In genomic region chr14:61671086-61671485, GRCh38 we compare ENCODE assay signal across 8 cellular contexts. TPM values are rescaled to one million over a fixed set of nuclear protein-coding genes. Genes with fewer than 3 reads are reported as not detected.
DNase-seq lines count a peak whose midpoint lies in the region; ATAC-seq and TF ChIP-seq lines count a peak whose summit lies in the region.

No MANE protein-coding gene starts in this region.

- H3K36me3 Mint-ChIP-seq in naive B cell, result no peaks in the 10 kb centered on the region

- peak overlapping the region; percentile 68; the same call in 1 of the 2 replicates for H2AFZ ChIP-seq in OCI-LY1 (ENCODE audit: low read length)

- peak overlapping the region in 1 of 6 donors; percentile 86 for H3K27ac Mint-ChIP-seq in naive B cell

- H3K4me1 ChIP-seq in OCI-LY1 (ENCODE audit: insufficient read depth, low read length, severe bottlenecking) (peaks cover 21% of the 10 kb centered on the region), BE2C (no peaks in the 10 kb centered on the region)

- H3K9ac ChIP-seq in OCI-LY1 (ENCODE audit: low read length), result peak overlapping the region; percentile 14; the same call in 1 of the 2 replicates

- H3F3A ChIP-seq in OCI-LY1 (ENCODE audit: insufficient read depth, low read length), result no peaks in the 10 kb centered on the region

- ATAC-seq in GM18858 (IDR thresholded peaks at IDR 0.05; ENCODE audit: unreplicated experiment) (peak; percentile 94), HG02610 (IDR thresholded peaks at IDR 0.05; ENCODE audit: unreplicated experiment) (peak; percentile 89), naive B cell (ENCODE audit: low read depth in 2 of 2) (peak; percentile 95)

- no peaks in the 10 kb centered on the region for H3K9me2 ChIP-seq in OCI-LY1 (ENCODE audit: low read depth, low read length)

- no peaks in the 10 kb centered on the region for H3K27me3 ChIP-seq in OCI-LY1 (ENCODE audit: insufficient read depth, low read length)
- no peaks in the 10 kb centered on the region for H3K27me3 ChIP-seq in BE2C

- peak overlapping the region in 3 of 8 donors; percentile 50 to 82 (median 62) for H3K4me3 Mint-ChIP-seq in naive B cell

- H3K4me1 Mint-ChIP-seq in naive B cell, result peaks cover 5 to 19% (median 5%) of the 10 kb centered on the region in 3 donors

- no peaks in the 10 kb centered on the region for H3K9me3 Mint-ChIP-seq in naive B cell

- no peaks in the 10 kb centered on the region for H3K27me3 Mint-ChIP-seq in naive B cell

- no peaks in the 10 kb centered on the region for H4K20me1 ChIP-seq in OCI-LY1 (ENCODE audit: insufficient read depth, low read length)

- H3K4me3 ChIP-seq in OCI-LY1 (ENCODE audit: low read depth, low read length, poor library complexity, severe bottlenecking), result no peak overlapping the region
- H3K4me3 ChIP-seq in BE2C (ENCODE audit: low read depth, low read length), result no peak overlapping the region

- TF ChIP-seq CTCF in OCI-LY1 (IDR thresholded peaks at IDR 0.05; ENCODE audit: low read length) (no peak), BE2C (IDR thresholded peaks at IDR 0.05; ENCODE audit: low read depth, low read length) (no peak)

- peak overlapping the region; percentile 82 for H3K27ac ChIP-seq in OCI-LY1 (ENCODE audit: low read depth, low read length, poor library complexity, severe bottlenecking)

- no peaks in the 10 kb centered on the region for H3K9me3 ChIP-seq in OCI-LY1 (ENCODE audit: low read length)
- H3K9me3 ChIP-seq in BE2C, result no peaks in the 10 kb centered on the region

- H3K79me2 ChIP-seq in OCI-LY1 (ENCODE audit: insufficient read depth, low read length), result no peaks in the 10 kb centered on the region

- peak; percentile 60 for DNase-seq in naive B cell
- no peak for DNase-seq in cerebellar cortex (ENCODE audit: low spot score)
- no peak for DNase-seq in AG20443 (ENCODE audit: low spot score)
- DNase-seq in DMS114 treated with DMSO at 0.1 percent for 48 hours (lab: John Stamatoyannopoulos, UW; ENCODE audit: unreplicated experiment), result no peak
- no peak for DNase-seq in BE2C

- no peaks in the 10 kb centered on the region for H3K36me3 ChIP-seq in OCI-LY1 (ENCODE audit: insufficient read depth, low read length)
- no peaks in the 10 kb centered on the region for H3K36me3 ChIP-seq in BE2C

- peak overlapping the region; percentile 39 for H3K4me2 ChIP-seq in OCI-LY1 (ENCODE audit: low read length)

RNA-seq across cellular contexts. Expression of gene HIF1A, which starts 24.2 kb away (rescaled TPM):
- 100 to 1,000 TPM; 109 to 152 (median 125) TPM for polyA plus RNA-seq in naive B cell (ENCODE audit: low read depth in 6 of 6)
- polyA plus RNA-seq in BE2C (2012; ENCODE audit: insufficient read depth, insufficient read length, low read depth), result 96.5 TPM
